ENCODE assay signal across 1 cellular context in genomic region chr14:74937171-74937570, GRCh38.
TF ChIP-seq lines count a peak whose summit lies in the region.

No MANE protein-coding gene starts in this region.

TF ChIP-seq in K562, 482 proteins besides CTCF, POLR2A, EP300 and RAD21:
- no peak for TF ChIP-seq GMEB1 (CRISPR knock-in tag; IDR thresholded peaks at IDR 0.05)
- TF ChIP-seq AFF4 (CRISPR knock-in tag; IDR thresholded peaks at IDR 0.05), result no peak
- TF ChIP-seq ELF4 (CRISPR knock-in tag; IDR thresholded peaks at IDR 0.05), result no peak
- TF ChIP-seq ZNF79 (CRISPR knock-in tag; IDR thresholded peaks at IDR 0.05; ENCODE audit: low read depth), result no peak
- TF ChIP-seq ZNF41 (CRISPR knock-in tag; conservative IDR thresholded peaks at IDR 0.05), result no peak
- no peak for TF ChIP-seq ZBTB5 (IDR thresholded peaks at IDR 0.05)
- TF ChIP-seq ZKSCAN1 (IDR thresholded peaks at IDR 0.05; ENCODE audit: low read depth, low read length), result no peak
- TF ChIP-seq HNRNPUL1 (IDR thresholded peaks at IDR 0.05; ENCODE audit: low read length), result no peak
- TF ChIP-seq CTCFL (IDR thresholded peaks at IDR 0.05; ENCODE audit: borderline replicate concordance, insufficient read depth, low read depth, low read length, poor library complexity, severe bottlenecking), result no peak
- no peak for TF ChIP-seq ZNF785 (CRISPR knock-in tag; IDR thresholded peaks at IDR 0.05)
- TF ChIP-seq TCF7L2 (IDR thresholded peaks at IDR 0.05; ENCODE audit: low read depth, low read length), result no peak
- no peak for TF ChIP-seq DPF2 (IDR thresholded peaks at IDR 0.05)
- TF ChIP-seq BCOR (IDR thresholded peaks at IDR 0.05), result no peak
- no peak for TF ChIP-seq ZKSCAN3 (CRISPR knock-in tag; IDR thresholded peaks at IDR 0.05)
- TF ChIP-seq TCFL5 (CRISPR knock-in tag; conservative IDR thresholded peaks at IDR 0.05), result no peak
- no peak for TF ChIP-seq PHF8 (IDR thresholded peaks at IDR 0.05; ENCODE audit: borderline replicate concordance, low read length)
- no peak for TF ChIP-seq BRF1 (IDR thresholded peaks at IDR 0.05; ENCODE audit: borderline replicate concordance, extremely low read depth, insufficient read length)
